30 cellular contexts compared by ENCODE assay signal in the genomic region with DNA sequence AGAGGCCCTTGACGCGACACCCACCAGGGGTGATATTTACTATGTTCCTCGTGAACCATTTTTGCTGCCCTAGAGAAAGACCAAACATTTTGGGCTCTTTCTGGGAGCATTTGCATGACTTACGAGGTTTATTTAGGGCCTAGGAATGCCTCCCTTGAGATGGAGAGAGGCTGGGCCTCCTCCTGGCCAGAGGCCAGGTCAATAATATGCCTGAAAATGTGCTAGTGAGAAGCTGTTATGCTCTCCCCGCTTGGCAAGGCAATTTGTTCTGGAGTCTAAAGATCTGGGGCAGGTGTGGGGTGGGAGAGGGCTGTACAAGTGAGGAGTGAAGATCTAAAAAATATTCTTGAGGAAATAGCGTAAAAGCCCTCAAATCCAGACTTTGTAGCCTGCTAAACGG.
"Had no signal": no experiment of that assay in that cellular context is flagged by ENCODE, and none has a peak within 500 bp of the region (broad histone marks: within the 10 kb centered on the region; RNA-seq: fewer than 3 reads in every experiment).

No MANE protein-coding gene starts in this region.

- H3K36me3 ChIP-seq: esophagus squamous epithelium, neural progenitor cell, prostate gland, right atrium auricular region, sigmoid colon, stomach, thyroid gland, upper lobe of left lung had no signal

- H3K4me1 ChIP-seq: prostate gland, right atrium auricular region, thyroid gland, upper lobe of left lung had no signal

- H3K4me3 Mint-ChIP-seq: dendritic cell treated with granulocyte-macrophage colony-stimulating factor and Interleukin-4, amounts not matched to agents 40 ng/mL and 50 ng/mL, for 4 days; effector memory CD8-positive, alpha-beta T cell; immature natural killer cell; memory B cell; natural killer cell treated with Interleukin-12 subunit alpha and Interleukin-12 subunit beta and Interleukin-15 and Interleukin-18, amount 100 ng/mL, for 72 hours; neural progenitor cell; stimulated activated effector memory CD8-positive, alpha-beta T cell treated with anti-CD3 and anti-CD28 coated beads, Interleukin-12 subunit alpha, Interleukin-12 subunit beta, amount 100 ng/mL, for 72 hours had no signal

- H3K27ac ChIP-seq: esophagus squamous epithelium, neural progenitor cell, prostate gland, right atrium auricular region, sigmoid colon, stomach, thyroid gland, upper lobe of left lung had no signal

- ATAC-seq: effector memory CD8-positive, alpha-beta T cell; left colon; mucosa of descending colon; natural killer cell treated with Interleukin-12 subunit alpha and Interleukin-12 subunit beta and Interleukin-15 and Interleukin-18, amount 100 ng/mL, for 72 hours; stimulated activated effector memory CD8-positive, alpha-beta T cell treated with anti-CD3 and anti-CD28 coated beads, Interleukin-12 subunit alpha, Interleukin-12 subunit beta, amount 100 ng/mL, for 72 hours had no signal

- H3K9me3 Mint-ChIP-seq: dendritic cell treated with granulocyte-macrophage colony-stimulating factor and Interleukin-4, amounts not matched to agents 40 ng/mL and 50 ng/mL, for 4 days; natural killer cell treated with Interleukin-12 subunit alpha and Interleukin-12 subunit beta and Interleukin-15 and Interleukin-18, amount 100 ng/mL, for 72 hours had no signal

- DNase-seq: cerebellar nuclear complex; effector memory CD8-positive, alpha-beta T cell; erythroblast; esophagus squamous epithelium; hypothalamus; immature natural killer cell; islet precursor cell; kidney glomerular epithelial cell; left colon; mucosa of descending colon; naive B cell; sigmoid colon; stimulated activated CD4-positive, alpha-beta T cell treated with anti-CD3 and anti-CD28 coated beads, Interleukin-2, amount 100 ng/mL, for 24 hours; stimulated activated CD4-positive, alpha-beta T cell treated with anti-CD3 and anti-CD28 coated beads, Interleukin-4, amount 100 ng/mL, for 24 hours; stimulated activated naive CD4-positive, alpha-beta T cell treated with Interleukin-2 at 50 U/mL for 16 hours; stomach; thyroid gland; upper lobe of left lung had no signal

- FAIRE-seq: colon, endometrium, frontal cortex, urothelium cell line had no signal

- H3K27me3 ChIP-seq: esophagus squamous epithelium, neural progenitor cell, right atrium auricular region, sigmoid colon, stomach, thyroid gland, upper lobe of left lung had no signal

- H3K4me3 ChIP-seq: esophagus squamous epithelium, lung, mucosa of descending colon, neural progenitor cell, prostate gland, right atrium auricular region, sigmoid colon, stomach, thyroid gland, upper lobe of left lung had no signal

- H3K4me2 ChIP-seq: neural progenitor cell had no signal

- H3K9ac ChIP-seq: neural progenitor cell had no signal

- H3K36me3 Mint-ChIP-seq: immature natural killer cell; memory B cell; naive B cell; natural killer cell treated with Interleukin-12 subunit alpha and Interleukin-12 subunit beta and Interleukin-15 and Interleukin-18, amount 100 ng/mL, for 72 hours; neural progenitor cell; stimulated activated effector memory CD8-positive, alpha-beta T cell treated with anti-CD3 and anti-CD28 coated beads, Interleukin-12 subunit alpha, Interleukin-12 subunit beta, amount 100 ng/mL, for 72 hours had no signal

- H3K27me3 Mint-ChIP-seq: dendritic cell treated with granulocyte-macrophage colony-stimulating factor and Interleukin-4, amounts not matched to agents 40 ng/mL and 50 ng/mL, for 4 days; memory B cell had no signal

- H3K9me3 ChIP-seq: prostate gland, thyroid gland, upper lobe of left lung had no signal

- H3K27ac Mint-ChIP-seq: dendritic cell treated with granulocyte-macrophage colony-stimulating factor and Interleukin-4, amounts not matched to agents 40 ng/mL and 50 ng/mL, for 4 days; effector memory CD8-positive, alpha-beta T cell; immature natural killer cell; memory B cell; naive B cell; natural killer cell treated with Interleukin-12 subunit alpha and Interleukin-12 subunit beta and Interleukin-15 and Interleukin-18, amount 100 ng/mL, for 72 hours; neural progenitor cell; stimulated activated effector memory CD8-positive, alpha-beta T cell treated with anti-CD3 and anti-CD28 coated beads, Interleukin-12 subunit alpha, Interleukin-12 subunit beta, amount 100 ng/mL, for 72 hours had no signal

- H3K4me1 Mint-ChIP-seq: immature natural killer cell; memory B cell; naive B cell; neural progenitor cell; stimulated activated effector memory CD8-positive, alpha-beta T cell treated with anti-CD3 and anti-CD28 coated beads, Interleukin-12 subunit alpha, Interleukin-12 subunit beta, amount 100 ng/mL, for 72 hours had no signal
